In genomic region chr1:160575112-160575664, GRCh38 we compare ENCODE assay signal across 12 cellular contexts. TPM values are rescaled to one million over a fixed set of nuclear protein-coding genes. Genes with fewer than 3 reads are reported as not detected.
DNase-seq lines count a peak whose midpoint lies in the region; ATAC-seq, FAIRE-seq and TF ChIP-seq lines count a peak whose summit lies in the region.
"Had no signal": no experiment of that assay in that cellular context is flagged by ENCODE, and none has a peak within 500 bp of the region (broad histone marks: within the 10 kb centered on the region; RNA-seq: fewer than 3 reads in every experiment).

No MANE protein-coding gene starts in this region.

- in situ Hi-C loops in gastrocnemius medialis (cut with MboI; ENCODE audit: low sequenced_read_pairs in 4 of 4): no loop called here

- TF ChIP-seq EP300 in esophagus muscularis mucosa (IDR thresholded peaks at IDR 0.05): no peak

- H3K27me3 ChIP-seq in esophagus muscularis mucosa: no peaks in the 10 kb centered on the region
- H3K27me3 ChIP-seq in gastrocnemius medialis: no peaks in the 10 kb centered on the region
- peaks cover 0 to 2% (median 0%) of the 10 kb centered on the region in 3 donors for H3K27me3 ChIP-seq in psoas muscle (ENCODE audit: insufficient read depth in 3 of 3, low read length in 2 of 3)
- no peaks in the 10 kb centered on the region for H3K27me3 ChIP-seq in testis
- H3K27me3 ChIP-seq: body of pancreas had no signal

- H3K9me2 ChIP-seq in OCI-LY7 (ENCODE audit: insufficient read depth, low read length): no peaks in the 10 kb centered on the region

- H3K4me3 ChIP-seq in OCI-LY7 (ENCODE audit: low read depth, low read length, poor library complexity, severe bottlenecking) (peak overlapping the region; percentile 76), esophagus muscularis mucosa (no peak overlapping the region), gastrocnemius medialis (no peak overlapping the region), psoas muscle (no peak overlapping the region), testis (no peak overlapping the region)
- H3K4me3 ChIP-seq: body of pancreas had no signal

- intact Hi-C loops in OCI-LY7 (cut with micrococcal nuclease; ENCODE audit: unreplicated experiment): no loop called here
- intact Hi-C loops in esophagus muscularis mucosa (cut with DNase I): no loop called here
- intact Hi-C loops in gastrocnemius medialis (cut with DNase I; ENCODE audit: low total_unique reads): no loop called here
- intact Hi-C loops in psoas muscle (cut with DNase I): no loop called here
- intact Hi-C loops in testis (cut with DNase I; ENCODE audit: low total_unique reads): no loop called here

- H2AFZ ChIP-seq in OCI-LY7 (ENCODE audit: low read length): no peak overlapping the region

- peaks cover 54% of the 10 kb centered on the region for H3K4me1 ChIP-seq in OCI-LY7 (ENCODE audit: insufficient read depth, low read length, poor library complexity, severe bottlenecking)
- no peaks in the 10 kb centered on the region for H3K4me1 ChIP-seq in esophagus muscularis mucosa
- no peaks in the 10 kb centered on the region for H3K4me1 ChIP-seq in gastrocnemius medialis
- no peaks in the 10 kb centered on the region for H3K4me1 ChIP-seq in psoas muscle
- H3K4me1 ChIP-seq in testis: no peaks in the 10 kb centered on the region
- H3K4me1 ChIP-seq: body of pancreas had no signal

- no peak for TF ChIP-seq CTCF in OCI-LY7 (conservative IDR thresholded peaks at IDR 0.05; ENCODE audit: low read length)
- TF ChIP-seq CTCF in esophagus muscularis mucosa (IDR thresholded peaks at IDR 0.05): no peak
- TF ChIP-seq CTCF in gastrocnemius medialis (IDR thresholded peaks at IDR 0.05 in 4 of 5, conservative IDR thresholded peaks at IDR 0.05 in 1 of 5): no peak
- TF ChIP-seq CTCF in psoas muscle (IDR thresholded peaks at IDR 0.05): no peak
- no peak for TF ChIP-seq CTCF in testis (IDR thresholded peaks at IDR 0.05)

- CTCF ChIA-PET in OCI-LY7 (lab: Charles Lee; ENCODE audit: unreplicated experiment): no interaction called here

- ATAC-seq in gastrocnemius medialis (no peak), GM19328 (IDR thresholded peaks at IDR 0.05; ENCODE audit: unreplicated experiment) (no peak), psoas muscle (no peak)
- ATAC-seq: body of pancreas had no signal

- POLR2A ChIA-PET in OCI-LY7 (lab: Charles Lee): interaction anchor here (0.9 to 4.2 kb wide), 6 partner anchors 11 to 87 kb away, joined by 3 to 23 read pairs (median 3); no protein-coding TSS in a partner anchor

- BruUV-seq in OCI-LY7 (replicated peaks; lab: Mats Ljungman, UMichigan): no TSS peak

- no peaks in the 10 kb centered on the region for H3K9me3 ChIP-seq in OCI-LY7 (ENCODE audit: low read length)
- no peaks in the 10 kb centered on the region for H3K9me3 ChIP-seq in esophagus muscularis mucosa
- no peaks in the 10 kb centered on the region for H3K9me3 ChIP-seq in gastrocnemius medialis
- no peaks in the 10 kb centered on the region for H3K9me3 ChIP-seq in psoas muscle
- no peaks in the 10 kb centered on the region for H3K9me3 ChIP-seq in testis
- H3K9me3 ChIP-seq: body of pancreas had no signal

- peak overlapping the region; percentile 2 for H3K27ac ChIP-seq in OCI-LY7 (ENCODE audit: low read depth, low read length, poor library complexity, severe bottlenecking)
- H3K27ac ChIP-seq in esophagus muscularis mucosa (replicated peaks in 1 of 4): peak overlapping the region in 3 of 4 donors; percentile 21 to 42 (median 39)
- no peak overlapping the region for H3K27ac ChIP-seq in gastrocnemius medialis
- H3K27ac ChIP-seq in psoas muscle: no peak overlapping the region
- H3K27ac ChIP-seq in testis: peak overlapping the region in 1 of 2 donors; percentile 41
- H3K27ac ChIP-seq: VCaP had no signal

- 80% methylated on average over 5 of the region's 5 CpGs for WGBS in esophagus muscularis mucosa
- WGBS in psoas muscle, 3 donors: 80 to 83% (median 82%) methylated on average over 5 of the region's 5 CpGs
- 77 to 84% methylated on average over 5 of the region's 5 CpGs for WGBS in testis, 2 donors

- peaks cover 52% of the 10 kb centered on the region for H3K79me2 ChIP-seq in OCI-LY7 (ENCODE audit: insufficient read depth, low read depth, low read length)

- no peak for TF ChIP-seq POLR2A in esophagus muscularis mucosa (IDR thresholded peaks at IDR 0.05; ENCODE audit: low read depth)
- no peak for TF ChIP-seq POLR2A in gastrocnemius medialis (IDR thresholded peaks at IDR 0.05)
- no peak for TF ChIP-seq POLR2A in testis (IDR thresholded peaks at IDR 0.05)

- H3K36me3 ChIP-seq in OCI-LY7 (ENCODE audit: insufficient read depth, low read length) (peaks cover 38% of the 10 kb centered on the region), esophagus muscularis mucosa (no peaks in the 10 kb centered on the region), gastrocnemius medialis (no peaks in the 10 kb centered on the region), psoas muscle (ENCODE audit: insufficient read depth in 1 of 2, low read depth in 1 of 2) (no peaks in the 10 kb centered on the region), testis (ENCODE audit: low read depth, missing control alignments) (no peaks in the 10 kb centered on the region)

- DNase-seq in GM18507 (ENCODE audit: extremely low spot score, insufficient read length, low read depth) (no peak), OCI-LY7 (ENCODE audit: low spot score) (peak; percentile 31), esophagus muscularis mucosa (ENCODE audit: extremely low spot score) (no peak), gastrocnemius medialis (peak; percentile 12 to 15), GM19240 (ENCODE audit: insufficient read length, low spot score) (no peak), psoas muscle (no peak), testis (no peak)
- DNase-seq: foreskin fibroblast, NCI-H446 treated with DMSO at 0.1 percent for 48 hours had no signal

- H4K20me1 ChIP-seq in OCI-LY7 (ENCODE audit: insufficient read depth, low read length): no peaks in the 10 kb centered on the region

- peak overlapping the region; percentile 92 for H3K4me2 ChIP-seq in OCI-LY7 (ENCODE audit: low read length)

- FAIRE-seq in GM18507 (lab: Jason Lieb, UNC): peak; percentile 86

RNA-seq across cellular contexts. Expression of gene CD84, which starts 4.1 kb away (rescaled TPM):
- 23.3 and 23.4 TPM in 2 replicates for total RNA-seq in OCI-LY7 (2014; rRNA removed; shearing (Covaris generic))
- total RNA-seq in OCI-LY7 (2022) (22.2 and 28.8 TPM in 2 replicates), esophagus muscularis mucosa (1 to 10 TPM; 2.7 to 7.3 (median 4.7) TPM), gastrocnemius medialis (1 to 10 TPM in 2 of 4 donors, under 1 TPM in 2; 0.10 to 1.1 (median 0.87) TPM), psoas muscle (1 to 10 TPM in 2 of 4 donors, under 1 TPM in 2; 0.75 to 2.6 (median 1.3) TPM), testis (1 to 10 TPM; 6.4 to 6.9 TPM)
- polyA plus RNA-seq in psoas muscle (under 1 TPM; 0.04 to 0.13 (median 0.10) TPM), testis (ENCODE audit: insufficient read depth, low read depth, low replicate concordance) (7.7 TPM)

RNA-seq across cellular contexts. Expression of gene SLAMF6, which starts 52.1 kb away (rescaled TPM):
- total RNA-seq in OCI-LY7 (2014; rRNA removed; shearing (Covaris generic)): 39.8 and 43.0 TPM in 2 replicates
- total RNA-seq in OCI-LY7 (2022) (65.1 and 72.4 TPM in 2 replicates), esophagus muscularis mucosa (1 to 10 TPM in 2 of 4 donors, under 1 TPM in 2; 0.19 to 1.4 (median 0.87) TPM), gastrocnemius medialis (1 to 10 TPM in 1 of 4 donors, under 1 TPM in 1, not detected in 2; 0.19 to 2.3 TPM), psoas muscle (under 1 TPM; 0.14 to 0.34 (median 0.21) TPM), testis (1 to 10 TPM in 1 of 2 donors, under 1 TPM in 1; 0.68 to 1.6 TPM)
- polyA plus RNA-seq in psoas muscle (under 1 TPM in 2 of 3 donors, not detected in 1; 0.08 to 0.18 TPM), testis (ENCODE audit: insufficient read depth, low read depth, low replicate concordance) (2.3 TPM)

Comparison
In these comparisons a context has a peak if more than half of its experiments do, and no peak if none do; other contexts are left out.
1. DNase-seq: peak in OCI-LY7 (single experiment) and gastrocnemius medialis (2 of 2); none in GM18507 (single experiment), esophagus muscularis mucosa (single experiment), GM19240 (single experiment), psoas muscle (0 of 2) and testis (single experiment).
2. H3K27ac ChIP-seq: peak in OCI-LY7 (single experiment) and esophagus muscularis mucosa (3 of 4); none in gastrocnemius medialis (0 of 4) and psoas muscle (single experiment).
3. RNA of gene SLAMF6, which starts 52.1 kb away (total RNA-seq): 39.8 to 72.4 TPM in OCI-LY7; 0.68 to 1.6 TPM in testis, 0.19 to 1.4 TPM in esophagus muscularis mucosa, 0.14 to 0.34 TPM in psoas muscle and 0.19 to 2.3 TPM in gastrocnemius medialis; every median in the first group is over 10 times any median in the second.